Comparison of ENCODE assay signal across 8 cellular contexts in the genomic region with DNA sequence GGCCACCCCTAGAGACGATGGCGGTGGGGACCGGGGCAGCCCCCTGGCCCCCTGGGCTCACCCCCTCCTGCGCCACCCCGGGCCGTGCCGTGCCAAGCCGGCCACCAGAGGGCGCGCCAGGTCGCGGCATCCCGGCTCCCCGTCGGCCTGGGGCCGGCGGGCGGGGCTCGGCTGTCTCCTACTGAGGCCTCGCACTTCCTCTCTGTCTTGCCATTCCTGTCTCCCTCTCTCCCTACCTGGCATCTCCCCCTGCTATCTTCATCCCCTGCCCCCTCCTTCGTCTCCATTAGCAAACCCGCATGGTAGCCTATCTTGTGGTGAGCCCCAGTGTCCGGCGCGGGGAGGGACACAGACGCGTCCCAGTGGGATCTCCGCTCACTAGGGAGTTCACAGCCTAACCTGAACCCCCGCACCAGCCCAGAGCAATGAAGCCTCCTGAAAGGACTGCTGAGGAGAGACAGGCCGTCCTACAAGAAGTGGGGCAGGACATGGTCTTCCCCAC. TPM values are rescaled to one million over a fixed set of nuclear protein-coding genes. Genes with fewer than 3 reads are reported as not detected.
A peak's percentile ranks its signal among the peaks of the same experiment; 100 is the strongest.
DNase-seq lines count a peak whose midpoint lies in the region; ATAC-seq and TF ChIP-seq lines count a peak whose summit lies in the region.

No MANE protein-coding gene starts in this region.

- WGBS in liver, result 4% methylated on average over 30 of the region's 30 CpGs

- H3K4me3 ChIP-seq in liver (ENCODE audit: low read depth in 1 of 3, low read length in 3 of 3), result peak overlapping the region in 2 of 3 donors; percentile 4 to 41

- H3K4me1 ChIP-seq in liver (ENCODE audit: control insufficient read depth in 4 of 4, insufficient read depth in 4 of 4, low read length in 3 of 4), result peaks cover 2 to 12% (median 5%) of the 10 kb centered on the region in 4 donors

- H3K27ac Mint-ChIP-seq in activated CD4-positive, alpha-beta T cell treated with anti-CD3 and anti-CD28 coated beads, Interleukin-2, amount 10 ng/mL, durations not matched to agents 7 days and 5 days, result peak overlapping the region; percentile 46

- no peaks in the 10 kb centered on the region for H3K9me3 ChIP-seq in liver (ENCODE audit: control insufficient read depth in 4 of 4, low read length in 3 of 4)

- ATAC-seq in GM18517 (IDR thresholded peaks at IDR 0.05; ENCODE audit: unreplicated experiment) (peak; percentile 75), HG03039 (IDR thresholded peaks at IDR 0.05; ENCODE audit: unreplicated experiment) (peak; percentile 94)

- no peaks in the 10 kb centered on the region for H3K36me3 ChIP-seq in liver (ENCODE audit: control insufficient read depth in 4 of 4, insufficient read depth in 3 of 4, low read depth in 1 of 4, low read length in 3 of 4)

- no peaks in the 10 kb centered on the region for H3K27me3 ChIP-seq in liver (ENCODE audit: control insufficient read depth in 4 of 4, insufficient read depth in 4 of 4, low read length in 3 of 4)

- no peak overlapping the region for H3K27ac ChIP-seq in 22Rv1
- no peak overlapping the region for H3K27ac ChIP-seq in liver (ENCODE audit: low read depth in 1 of 2, low read length in 2 of 2)

- peaks cover 8% of the 10 kb centered on the region for H3K4me1 Mint-ChIP-seq in activated CD4-positive, alpha-beta T cell treated with anti-CD3 and anti-CD28 coated beads, Interleukin-2, amount 10 ng/mL, durations not matched to agents 7 days and 5 days

- H3K9me3 Mint-ChIP-seq in activated CD4-positive, alpha-beta T cell treated with anti-CD3 and anti-CD28 coated beads, Interleukin-2, amount 10 ng/mL, durations not matched to agents 7 days and 5 days, result no peaks in the 10 kb centered on the region

- peak overlapping the region; percentile 54 for H3K4me3 Mint-ChIP-seq in activated CD4-positive, alpha-beta T cell treated with anti-CD3 and anti-CD28 coated beads, Interleukin-2, amount 10 ng/mL, durations not matched to agents 7 days and 5 days

- no peaks in the 10 kb centered on the region for H3K36me3 Mint-ChIP-seq in activated CD4-positive, alpha-beta T cell treated with anti-CD3 and anti-CD28 coated beads, Interleukin-2, amount 10 ng/mL, durations not matched to agents 7 days and 5 days (ENCODE audit: low read depth)

- peak; percentile 44 for DNase-seq in NCI-H226
- peak; percentile 71 for DNase-seq in activated CD4-positive, alpha-beta T cell treated with anti-CD3 and anti-CD28 coated beads, Interleukin-2, amount 10 ng/mL, durations not matched to agents 7 days and 5 days
- DNase-seq in dermis blood vessel endothelial cell, result peak; percentile 66
- peak; percentile 70 for DNase-seq in stimulated activated CD4-positive, alpha-beta T cell treated with anti-CD3 and anti-CD28 coated beads, Interleukin-4, amount 100 ng/mL, for 24 hours

- H3K9ac ChIP-seq in liver (ENCODE audit: low read depth in 1 of 2, low read length in 2 of 2), result no peak overlapping the region

- CTCF ChIA-PET in activated CD4-positive, alpha-beta T cell treated with anti-CD3 and anti-CD28 coated beads, Interleukin-2, amount 10 ng/mL, durations not matched to agents 7 days and 5 days (lab: Charles Lee), result interaction anchor here (0.8 to 1.1 kb wide), 4 partner anchors 9 to 147 kb away, joined by 3 read pairs; no protein-coding TSS in a partner anchor

- POLR2A ChIA-PET in activated CD4-positive, alpha-beta T cell treated with anti-CD3 and anti-CD28 coated beads, Interleukin-2, amount 10 ng/mL, durations not matched to agents 7 days and 5 days (lab: Charles Lee), result no interaction called here

- peak; percentile 56 to 75 for TF ChIP-seq RAD21 in liver (IDR thresholded peaks at IDR 0.05)

- TF ChIP-seq CTCF in 22Rv1 (IDR thresholded peaks at IDR 0.05) (peak; percentile 97), liver (IDR thresholded peaks at IDR 0.05; ENCODE audit: low read depth, low read length, missing input control) (peak; percentile 62)

- H3K27me3 Mint-ChIP-seq in activated CD4-positive, alpha-beta T cell treated with anti-CD3 and anti-CD28 coated beads, Interleukin-2, amount 10 ng/mL, durations not matched to agents 7 days and 5 days, result peaks cover 12% of the 10 kb centered on the region

TF ChIP-seq in liver, 16 proteins besides CTCF, POLR2A, EP300 and RAD21:
- TF ChIP-seq GABPA (IDR thresholded peaks at IDR 0.05 in 1 of 2, conservative IDR thresholded peaks at IDR 0.05 in 1 of 2), result no peak
- TF ChIP-seq, protein P1, sequence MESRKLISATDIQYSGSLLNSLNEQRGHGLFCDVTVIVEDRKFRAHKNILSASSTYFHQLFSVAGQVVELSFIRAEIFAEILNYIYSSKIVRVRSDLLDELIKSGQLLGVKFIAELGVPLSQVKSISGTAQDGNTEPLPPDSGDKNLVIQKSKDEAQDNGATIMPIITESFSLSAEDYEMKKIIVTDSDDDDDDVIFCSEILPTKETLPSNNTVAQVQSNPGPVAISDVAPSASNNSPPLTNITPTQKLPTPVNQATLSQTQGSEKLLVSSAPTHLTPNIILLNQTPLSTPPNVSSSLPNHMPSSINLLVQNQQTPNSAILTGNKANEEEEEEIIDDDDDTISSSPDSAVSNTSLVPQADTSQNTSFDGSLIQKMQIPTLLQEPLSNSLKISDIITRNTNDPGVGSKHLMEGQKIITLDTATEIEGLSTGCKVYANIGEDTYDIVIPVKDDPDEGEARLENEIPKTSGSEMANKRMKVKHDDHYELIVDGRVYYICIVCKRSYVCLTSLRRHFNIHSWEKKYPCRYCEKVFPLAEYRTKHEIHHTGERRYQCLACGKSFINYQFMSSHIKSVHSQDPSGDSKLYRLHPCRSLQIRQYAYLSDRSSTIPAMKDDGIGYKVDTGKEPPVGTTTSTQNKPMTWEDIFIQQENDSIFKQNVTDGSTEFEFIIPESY (IDR thresholded peaks at IDR 0.05), result no peak
- no peak for TF ChIP-seq TAF1 (conservative IDR thresholded peaks at IDR 0.05)
- no peak for TF ChIP-seq FOXA1 (IDR thresholded peaks at IDR 0.05)
- TF ChIP-seq NR2F2 (IDR thresholded peaks at IDR 0.05), result no peak
- no peak for TF ChIP-seq HNF4A (conservative IDR thresholded peaks at IDR 0.05)
- no peak for TF ChIP-seq MAX (IDR thresholded peaks at IDR 0.05)

RNA-seq across cellular contexts. Expression of gene FABP6, which starts 29.8 kb away (rescaled TPM):
- total RNA-seq in activated CD4-positive, alpha-beta T cell treated with anti-CD3 and anti-CD28 coated beads, Interleukin-2, amount 10 ng/mL, durations not matched to agents 7 days and 5 days, result not detected
- total RNA-seq in dermis blood vessel endothelial cell, result not detected in 2 replicates
- not detected for total RNA-seq in liver
- not detected for polyA plus RNA-seq in liver
